In the genomic region with DNA sequence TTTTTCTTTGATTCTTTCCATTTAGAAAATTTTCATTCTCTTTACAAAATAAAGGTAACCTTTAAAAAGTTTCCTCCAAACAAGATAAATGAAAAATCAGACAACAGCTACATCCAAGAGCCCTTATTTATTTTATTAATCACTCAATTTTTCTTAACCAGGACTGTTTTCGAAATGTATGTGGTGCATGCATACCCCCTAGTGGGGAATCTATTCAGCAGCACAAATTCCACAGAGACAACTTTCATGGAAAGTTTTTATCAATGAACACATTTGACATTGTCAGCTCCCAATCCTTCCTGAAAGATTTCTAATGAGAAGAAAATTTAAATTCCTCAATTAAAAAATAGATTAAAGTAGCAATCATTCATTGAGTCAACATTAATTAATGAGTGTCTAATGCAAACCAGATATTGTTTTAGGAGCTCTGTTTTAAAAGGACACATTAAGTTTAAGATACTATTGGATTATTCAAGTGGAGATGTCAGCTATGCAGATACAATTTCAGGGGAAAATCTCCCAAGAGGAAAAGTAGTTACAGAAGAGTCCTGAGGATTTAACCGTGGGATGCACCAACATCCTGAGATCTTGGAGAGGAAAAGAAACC, we compare ENCODE assay signal across 9 cellular contexts. TPM values are rescaled to one million over a fixed set of nuclear protein-coding genes. Genes with fewer than 3 reads are reported as not detected.
A peak's percentile ranks its signal among the peaks of the same experiment; 100 is the strongest.
DNase-seq lines count a peak whose midpoint lies in the region; ATAC-seq and TF ChIP-seq lines count a peak whose summit lies in the region.
"Had no signal": no experiment of that assay in that cellular context is flagged by ENCODE, and none has a peak within 500 bp of the region (broad histone marks: within the 10 kb centered on the region; RNA-seq: fewer than 3 reads in every experiment).

No MANE protein-coding gene starts in this region.

- H3K36me3 ChIP-seq in DND-41 (ENCODE audit: insufficient read depth, low read length) = no peaks in the 10 kb centered on the region

- no peak overlapping the region for H3K4me2 ChIP-seq in DND-41 (ENCODE audit: insufficient read depth, low read length)

- no peaks in the 10 kb centered on the region for H3K9me3 ChIP-seq in DND-41 (ENCODE audit: insufficient read depth, low read length, severe bottlenecking)

- ATAC-seq in DND-41 (ENCODE audit: insufficient read depth, low read depth) = no peak
- ATAC-seq in HG02885 (IDR thresholded peaks at IDR 0.05; ENCODE audit: poor library complexity, unreplicated experiment) = no peak

- H3K27me3 Mint-ChIP-seq in nephron progenitor cell (ENCODE audit: low read depth, poor library complexity) = peaks cover 42% of the 10 kb centered on the region

- H3K9ac ChIP-seq in DND-41 (ENCODE audit: low read depth, low read length) = no peak overlapping the region

- DNase-seq in DND-41 = no peak
- peak; percentile 54 for DNase-seq in LHCN-M2 (ENCODE audit: low read depth)
- peak; percentile 6 for DNase-seq in central memory CD4-positive, alpha-beta T cell
- DNase-seq in nephron progenitor cell = no peak
- no peak for DNase-seq in anterior cingulate cortex (lab: John Stamatoyannopoulos, UW)
- no peak for DNase-seq in hippocampal formation (lab: John Stamatoyannopoulos, UW)
- DNase-seq in GDM1 (lab: John Stamatoyannopoulos, UW) = no peak

- H3K27ac Mint-ChIP-seq in nephron progenitor cell = no peak overlapping the region
- H3K27ac Mint-ChIP-seq: memory B cell had no signal

- H3K36me3 Mint-ChIP-seq in nephron progenitor cell (ENCODE audit: low read depth) = no peaks in the 10 kb centered on the region
- H3K36me3 Mint-ChIP-seq: memory B cell had no signal

- no peaks in the 10 kb centered on the region for H3K79me2 ChIP-seq in DND-41 (ENCODE audit: insufficient read depth, low read length)

- no peak overlapping the region for H3K4me3 ChIP-seq in DND-41 (ENCODE audit: low read depth in 1 of 2, low read length in 2 of 2)

- peaks cover 5% of the 10 kb centered on the region for H3K4me1 ChIP-seq in DND-41 (ENCODE audit: insufficient read depth, low read length)

- peaks cover 50% of the 10 kb centered on the region for H3K27me3 ChIP-seq in DND-41 (ENCODE audit: insufficient read depth, low read length, poor library complexity)

- H4K20me1 ChIP-seq in DND-41 (ENCODE audit: insufficient read depth, low read length) = no peaks in the 10 kb centered on the region

- H3K27ac ChIP-seq in DND-41 (ENCODE audit: low read length) = no peak overlapping the region

- no peak overlapping the region for H2AFZ ChIP-seq in DND-41 (ENCODE audit: low read depth, low read length)

- TF ChIP-seq CTCF in DND-41 (IDR thresholded peaks at IDR 0.05; ENCODE audit: borderline replicate concordance, extremely low read depth, low read length, poor library complexity, severe bottlenecking) (peak; percentile 80), nephron progenitor cell (IDR thresholded peaks at IDR 0.05) (peak; percentile 74)

- no peaks in the 10 kb centered on the region for H3K4me1 Mint-ChIP-seq in nephron progenitor cell

- H3K9me3 Mint-ChIP-seq in nephron progenitor cell = no peaks in the 10 kb centered on the region
- H3K9me3 Mint-ChIP-seq: memory B cell had no signal

- no peak overlapping the region for H3K4me3 Mint-ChIP-seq in nephron progenitor cell
- H3K4me3 Mint-ChIP-seq: memory B cell had no signal

RNA-seq across cellular contexts. Expression of a gene that starts 5.2 kb away (rescaled TPM):
- 18.3 and 19.6 TPM in 2 replicates for total RNA-seq in LHCN-M2 (2014; rRNA removed)
- 2.1 TPM for polyA plus RNA-seq in LHCN-M2 (2012)

RNA-seq across cellular contexts. Expression of a gene that starts 8.8 kb away (rescaled TPM):
- total RNA-seq in LHCN-M2 (2014; rRNA removed) = 55.0 and 56.6 TPM in 2 replicates
- 39.4 TPM for polyA plus RNA-seq in LHCN-M2 (2012)

RNA-seq across cellular contexts. Expression of a gene that starts 57.9 kb away (rescaled TPM):
- total RNA-seq in LHCN-M2 (2014; rRNA removed) = 216 and 251 TPM in 2 replicates
- polyA plus RNA-seq in LHCN-M2 (2012) = 641 TPM

Comparison
In these comparisons a context has a peak if more than half of its experiments do, and no peak if none do; other contexts are left out.
1. DNase-seq: peak in LHCN-M2 (single experiment) and central memory CD4-positive, alpha-beta T cell (single experiment); none in DND-41 (single experiment), nephron progenitor cell (single experiment), anterior cingulate cortex (0 of 58), hippocampal formation (0 of 2) and GDM1 (single experiment).